In the genomic region with DNA sequence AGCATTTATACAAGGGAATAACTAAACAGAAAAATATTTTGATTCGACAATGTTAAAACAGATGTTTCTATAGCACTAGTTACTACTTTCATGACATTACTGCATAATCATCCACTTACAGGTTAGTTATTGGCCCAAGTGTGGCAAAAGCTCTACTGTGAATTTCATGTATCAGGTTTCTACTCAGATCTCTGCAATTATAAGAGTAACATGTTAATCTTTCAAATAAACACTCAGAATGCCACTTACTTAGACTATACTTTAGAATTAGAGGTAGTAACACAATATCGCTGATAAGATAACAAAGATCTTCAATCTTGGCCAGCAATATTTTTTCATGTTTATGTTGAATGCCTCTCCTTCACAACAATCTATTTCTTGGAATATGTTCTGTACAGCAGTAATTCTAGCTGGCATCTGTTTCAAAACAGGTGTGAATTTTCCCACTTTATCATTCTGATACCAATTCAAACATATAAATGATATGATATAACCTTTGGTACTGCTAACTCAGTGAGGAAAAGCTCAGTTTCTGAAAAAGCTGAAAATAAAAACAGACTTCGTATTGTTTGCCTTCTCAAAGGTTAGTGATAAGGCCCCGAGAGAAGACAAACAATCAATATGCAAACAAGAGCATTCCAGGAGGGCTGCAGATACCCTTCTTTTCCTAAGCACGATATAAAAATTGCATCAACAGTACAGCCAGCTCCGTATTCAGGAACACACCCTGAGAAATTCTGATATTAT, we compare ENCODE assay signal across 25 cellular contexts. TPM values are rescaled to one million over a fixed set of nuclear protein-coding genes. Genes with fewer than 3 reads are reported as not detected.
DNase-seq lines count a peak whose midpoint lies in the region; ATAC-seq and TF ChIP-seq lines count a peak whose summit lies in the region.
"Had no signal": no experiment of that assay in that cellular context is flagged by ENCODE, and none has a peak within 500 bp of the region (broad histone marks: within the 10 kb centered on the region; RNA-seq: fewer than 3 reads in every experiment).

No MANE protein-coding gene starts in this region.

- H3K4me2 ChIP-seq in neural progenitor cell, result no peak overlapping the region

- peaks cover under 1% of the 10 kb centered on the region for H3K4me1 Mint-ChIP-seq in neural progenitor cell
- H3K4me1 Mint-ChIP-seq: CD14-positive monocyte; natural killer cell; stimulated activated memory B cell treated with anti-CD40 and anti-IgM and Interleukin-4, amounts not matched to agents 10 μg/mL and 1 μg/mL and 100 μg/mL, for 72 hours had no signal

- H3K4me3 ChIP-seq in body of pancreas (no peak overlapping the region), neural progenitor cell (no peak overlapping the region), uterus (no peak overlapping the region)
- H3K4me3 ChIP-seq: esophagus squamous epithelium, lower lobe of right lung, upper lobe of left lung had no signal

- H3K4me3 Mint-ChIP-seq in neural progenitor cell, result no peak overlapping the region
- H3K4me3 Mint-ChIP-seq: activated CD8-positive, alpha-beta T cell treated with anti-CD3 and anti-CD28 coated beads for 36 hours; activated naive CD4-positive, alpha-beta T cell treated with anti-CD3 and anti-CD28 coated beads for 36 hours; CD14-positive monocyte; natural killer cell; stimulated activated memory B cell treated with anti-CD40 and anti-IgM and Interleukin-4, amounts not matched to agents 10 μg/mL and 1 μg/mL and 100 μg/mL, for 72 hours; T-helper 2 cell treated with Interferon-gamma antibody and Interleukin-4, amounts not matched to agents 5 μg/mL and 100 μg/mL, for 36 hours had no signal

- H2AFZ ChIP-seq in neural progenitor cell (replicated peaks), result no peak overlapping the region

- H3K9me3 ChIP-seq in body of pancreas, result no peaks in the 10 kb centered on the region
- H3K9me3 ChIP-seq in neural progenitor cell (ENCODE audit: low read depth), result no peaks in the 10 kb centered on the region
- H3K9me3 ChIP-seq in uterus, result no peaks in the 10 kb centered on the region
- H3K9me3 ChIP-seq: esophagus squamous epithelium, lower lobe of right lung, upper lobe of left lung had no signal

- H4K20me1 ChIP-seq in neural progenitor cell (ENCODE audit: low read depth), result peaks cover 31% of the 10 kb centered on the region

- H3K79me2 ChIP-seq in neural progenitor cell (ENCODE audit: low read depth), result peaks cover 42% of the 10 kb centered on the region

- peak; percentile 39 for DNase-seq in NCI-H1092 treated with DMSO at 0.1 percent for 48 hours (lab: John Stamatoyannopoulos, UW)
- no peak for DNase-seq in NCI-H1092 (lab: John Stamatoyannopoulos, UW)
- peak; percentile 60 for DNase-seq in HuH-7 (ENCODE audit: low spot score)
- peak in 1 of 4 donors; percentile 38 for DNase-seq in body of pancreas
- no peak for DNase-seq in neural progenitor cell (ENCODE audit: low spot score)
- DNase-seq in HT-29 (ENCODE audit: low spot score), result no peak
- DNase-seq in uterus, result no peak
- no peak for DNase-seq in stimulated activated naive CD4-positive, alpha-beta T cell (lab: John Stamatoyannopoulos, UW)
- DNase-seq: 8988T; activated CD8-positive, alpha-beta T cell treated with anti-CD3 and anti-CD28 coated beads for 36 hours; activated naive CD4-positive, alpha-beta T cell treated with anti-CD3 and anti-CD28 coated beads for 36 hours; Calu3; cerebellar nuclear complex; esophagus squamous epithelium; foreskin keratinocyte; head of caudate nucleus; lower lobe of right lung; natural killer cell; NCI-H1930; NCI-H82; SIG-M5; upper lobe of left lung had no signal

- no peak overlapping the region for H3K9ac ChIP-seq in neural progenitor cell

- TF ChIP-seq CTCF in body of pancreas (IDR thresholded peaks at IDR 0.05) (no peak), neural progenitor cell (IDR thresholded peaks at IDR 0.05) (no peak), uterus (IDR thresholded peaks at IDR 0.05) (no peak)

- H3K27me3 ChIP-seq in body of pancreas (no peaks in the 10 kb centered on the region), neural progenitor cell (no peaks in the 10 kb centered on the region), uterus (no peaks in the 10 kb centered on the region)
- H3K27me3 ChIP-seq: esophagus squamous epithelium, foreskin keratinocyte, upper lobe of left lung had no signal

- H3K36me3 Mint-ChIP-seq in neural progenitor cell, result peaks cover 9% of the 10 kb centered on the region
- H3K36me3 Mint-ChIP-seq: CD14-positive monocyte; natural killer cell; stimulated activated memory B cell treated with anti-CD40 and anti-IgM and Interleukin-4, amounts not matched to agents 10 μg/mL and 1 μg/mL and 100 μg/mL, for 72 hours had no signal

- intact Hi-C loops in body of pancreas (cut with DNase I), result loop anchor here (10.0 kb wide), 1 partner anchor 101 kb away; a partner anchor contains a TSS
- intact Hi-C loops in uterus (cut with DNase I; ENCODE audit: low total_unique reads), result no loop called here

- peak; percentile 91 for ATAC-seq in body of pancreas
- ATAC-seq: activated CD8-positive, alpha-beta T cell treated with anti-CD3 and anti-CD28 coated beads for 36 hours; foreskin keratinocyte; lower lobe of right lung; natural killer cell; stimulated activated memory B cell treated with anti-CD40 and anti-IgM and Interleukin-4, amounts not matched to agents 10 μg/mL and 1 μg/mL and 100 μg/mL, for 72 hours had no signal

- peaks cover 60% of the 10 kb centered on the region for H3F3A ChIP-seq in neural progenitor cell (ENCODE audit: low read depth)

- H3K9me3 Mint-ChIP-seq in neural progenitor cell, result no peaks in the 10 kb centered on the region
- H3K9me3 Mint-ChIP-seq: activated CD8-positive, alpha-beta T cell treated with anti-CD3 and anti-CD28 coated beads for 36 hours; activated naive CD4-positive, alpha-beta T cell treated with anti-CD3 and anti-CD28 coated beads for 36 hours; CD14-positive monocyte; natural killer cell; stimulated activated memory B cell treated with anti-CD40 and anti-IgM and Interleukin-4, amounts not matched to agents 10 μg/mL and 1 μg/mL and 100 μg/mL, for 72 hours; T-helper 2 cell treated with Interferon-gamma antibody and Interleukin-4, amounts not matched to agents 5 μg/mL and 100 μg/mL, for 36 hours had no signal

- H3K27ac Mint-ChIP-seq in neural progenitor cell, result no peak overlapping the region
- H3K27ac Mint-ChIP-seq: activated CD8-positive, alpha-beta T cell treated with anti-CD3 and anti-CD28 coated beads for 36 hours; activated naive CD4-positive, alpha-beta T cell treated with anti-CD3 and anti-CD28 coated beads for 36 hours; CD14-positive monocyte; natural killer cell; stimulated activated memory B cell treated with anti-CD40 and anti-IgM and Interleukin-4, amounts not matched to agents 10 μg/mL and 1 μg/mL and 100 μg/mL, for 72 hours; T-helper 2 cell treated with Interferon-gamma antibody and Interleukin-4, amounts not matched to agents 5 μg/mL and 100 μg/mL, for 36 hours had no signal

- H3K4me1 ChIP-seq in body of pancreas (peaks cover 70% of the 10 kb centered on the region), neural progenitor cell (no peaks in the 10 kb centered on the region), uterus (no peaks in the 10 kb centered on the region)
- H3K4me1 ChIP-seq: esophagus squamous epithelium, foreskin keratinocyte, lower lobe of right lung, upper lobe of left lung had no signal

- no peak for TF ChIP-seq POLR2A in body of pancreas (IDR thresholded peaks at IDR 0.05)
- no peak for TF ChIP-seq POLR2A in uterus (IDR thresholded peaks at IDR 0.05)

- H3K36me3 ChIP-seq in body of pancreas (replicated peaks in 1 of 2; ENCODE audit: insufficient read depth in 1 of 2, low read depth in 2 of 2) (peaks cover 0 to 7% of the 10 kb centered on the region in 2 donors), neural progenitor cell (peaks cover 64% of the 10 kb centered on the region), uterus (no peaks in the 10 kb centered on the region)
- H3K36me3 ChIP-seq: lower lobe of right lung, upper lobe of left lung had no signal

- H3K27ac ChIP-seq in body of pancreas, result peak overlapping the region; percentile 57 to 78 (median 70)
- peak overlapping the region; percentile 33 for H3K27ac ChIP-seq in neural progenitor cell
- no peak overlapping the region for H3K27ac ChIP-seq in uterus
- H3K27ac ChIP-seq: esophagus squamous epithelium, foreskin keratinocyte, lower lobe of right lung, upper lobe of left lung had no signal

- H3K27me3 Mint-ChIP-seq in neural progenitor cell (ENCODE audit: insufficient read depth, low read depth), result no peaks in the 10 kb centered on the region
- H3K27me3 Mint-ChIP-seq: activated CD8-positive, alpha-beta T cell treated with anti-CD3 and anti-CD28 coated beads for 36 hours; stimulated activated memory B cell treated with anti-CD40 and anti-IgM and Interleukin-4, amounts not matched to agents 10 μg/mL and 1 μg/mL and 100 μg/mL, for 72 hours had no signal

- 15 to 17% methylated on average over 6 of the region's 6 CpGs for WGBS in body of pancreas, 2 donors

RNA-seq across cellular contexts. Expression of a gene that starts 11.0 kb away (rescaled TPM):
- 1 to 10 TPM; 3.6 to 5.9 TPM for total RNA-seq in body of pancreas
- total RNA-seq in neural progenitor cell (ENCODE audit: low replicate concordance), result 15.6 and 30.6 TPM in 2 replicates
- 7.1 and 10.1 TPM in 2 replicates for total RNA-seq in HT-29 (2014; rRNA removed; shearing (Covaris generic))
- 1 to 10 TPM in 2 of 4 donors, under 1 TPM in 1, not detected in 1; 0.26 to 8.2 (median 2.7) TPM for total RNA-seq in uterus

Comparison
In these comparisons a context has a peak if more than half of its experiments do, and no peak if none do; other contexts are left out.
1. DNase-seq: peak in NCI-H1092 treated with DMSO at 0.1 percent for 48 hours (single experiment) and HuH-7 (single experiment); none in NCI-H1092 (single experiment), neural progenitor cell (single experiment), HT-29 (single experiment), uterus (0 of 2) and stimulated activated naive CD4-positive, alpha-beta T cell (0 of 6).
2. H3K27ac ChIP-seq: peak in body of pancreas (4 of 4) and neural progenitor cell (single experiment); none in uterus (0 of 2).